13 cellular contexts compared by ENCODE assay signal in the genomic region with DNA sequence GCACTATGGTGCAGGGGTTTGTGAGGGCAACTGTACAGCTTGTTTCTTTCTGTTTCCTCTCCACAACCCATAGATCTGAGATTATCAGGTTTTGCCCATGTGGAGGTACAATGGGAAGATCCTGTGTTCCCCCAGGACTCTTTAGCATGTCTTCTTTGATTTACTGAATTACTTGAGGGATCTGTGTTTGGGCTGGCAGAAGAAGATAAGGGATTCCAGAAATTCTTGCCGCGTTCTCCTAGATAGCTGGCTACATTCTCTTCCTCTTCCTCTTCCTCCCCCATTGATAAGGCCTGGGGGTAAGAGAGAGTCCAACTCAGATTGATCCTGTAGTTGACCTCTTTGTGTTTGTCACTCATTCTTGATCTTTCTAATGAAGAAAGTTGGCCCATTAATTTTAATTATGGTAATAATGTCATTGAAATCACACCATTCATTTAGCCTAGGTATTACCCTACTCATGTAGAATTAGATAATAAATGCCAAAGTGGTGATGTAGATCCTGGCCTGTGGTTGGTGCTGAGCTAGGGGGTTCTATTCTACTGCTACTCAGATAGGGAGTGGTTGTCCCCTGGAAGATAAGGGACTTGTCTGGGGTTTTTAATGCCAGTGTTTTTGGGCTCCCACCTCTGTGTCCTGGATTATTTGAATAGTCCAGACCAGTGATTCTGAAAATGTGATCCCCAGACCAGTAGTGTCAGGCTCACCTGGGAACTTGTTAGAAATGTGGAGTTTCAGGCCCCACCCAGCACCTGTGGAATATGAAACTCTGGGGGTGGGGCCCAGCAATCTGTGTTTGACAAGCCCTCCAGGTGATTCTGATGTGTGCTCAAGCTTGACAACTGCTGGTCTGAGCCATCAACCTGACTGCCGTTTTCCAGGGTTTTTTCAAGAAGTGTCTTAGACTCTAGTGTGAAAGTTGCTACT.
DNase-seq lines count a peak whose midpoint lies in the region; ATAC-seq and TF ChIP-seq lines count a peak whose summit lies in the region.
"Had no signal": no experiment of that assay in that cellular context is flagged by ENCODE, and none has a peak within 500 bp of the region (broad histone marks: within the 10 kb centered on the region; RNA-seq: fewer than 3 reads in every experiment).

No MANE protein-coding gene starts in this region.

- H4K20me1 ChIP-seq in HCT116 (ENCODE audit: insufficient read depth), result no peaks in the 10 kb centered on the region

- ATAC-seq in HCT116 (peak; percentile 22; the same call in 1 of the 2 replicates), HG03460 (IDR thresholded peaks at IDR 0.05; ENCODE audit: unreplicated experiment) (no peak)
- ATAC-seq in stimulated activated naive B cell treated with anti-CD40 and anti-IgM and Interleukin-4, amounts not matched to agents 10 μg/mL and 1 μg/mL and 100 μg/mL, for 72 hours (replicated peaks), result no peak
- ATAC-seq: naive thymus-derived CD4-positive, alpha-beta T cell had no signal

- no peak for TF ChIP-seq POLR2A in HCT116 (IDR thresholded peaks at IDR 0.05; ENCODE audit: borderline replicate concordance, extremely low read depth, insufficient read depth, insufficient read length)

- TF ChIP-seq CTCF in HCT116 (IDR thresholded peaks at IDR 0.05 in 2 of 3, conservative IDR thresholded peaks at IDR 0.05 in 1 of 3; ENCODE audit: borderline replicate concordance in 1 of 3, insufficient read depth in 1 of 3, low read depth in 2 of 3, low read length in 2 of 3) (no peak), endothelial cell (IDR thresholded peaks at IDR 0.05; ENCODE audit: unreplicated experiment) (no peak)

- no peak overlapping the region for H3K9ac ChIP-seq in HCT116 (ENCODE audit: low read length)
- H3K9ac ChIP-seq: GM23248 had no signal

- no peak overlapping the region for H3K4me3 ChIP-seq in HCT116 (replicated peaks in 1 of 2; ENCODE audit: low read depth in 1 of 2, low read length in 2 of 2)
- H3K4me3 ChIP-seq: GM23248 had no signal

- CTCF ChIA-PET in HCT116 (lab: Charles Lee), result no interaction called here

- no peak overlapping the region for H3K4me2 ChIP-seq in HCT116 (ENCODE audit: low read length)

- H3K27ac Mint-ChIP-seq in endothelial cell (ENCODE audit: unreplicated experiment), result peak overlapping the region; percentile 85
- H3K27ac Mint-ChIP-seq in activated T-helper 2 cell treated with anti-CD3 and anti-CD28 coated beads, Interferon-gamma antibody, Interleukin-2, Interleukin-4, amounts not matched to agents 10 μg/mL and 5 μg/mL and 100 μg/mL, durations not matched to agents 14 hours and 24 hours and 36 hours, result no peak overlapping the region
- no peak overlapping the region for H3K27ac Mint-ChIP-seq in stimulated activated naive B cell treated with anti-CD40 and anti-IgM and Interleukin-4, amounts not matched to agents 10 μg/mL and 1 μg/mL and 100 μg/mL, for 72 hours
- H3K27ac Mint-ChIP-seq: CD4-positive, CD25-positive, alpha-beta regulatory T cell; naive thymus-derived CD4-positive, alpha-beta T cell; stimulated activated naive CD8-positive, alpha-beta T cell treated with anti-CD3 and anti-CD28 coated beads, Interleukin-15, Interleukin-2, amounts not matched to agents 100 ng/mL and 50 ng/mL, for 24 hours had no signal

- RAD21 ChIA-PET in HCT116 (lab: Charles Lee; ENCODE audit: low non-redundant PET in 1 of 2, low total read pairs in 2 of 2, uncharacterized antibody in 2 of 2, unreplicated experiment in 2 of 2), result no interaction called here

- POLR2A ChIA-PET in HCT116 (lab: Charles Lee), result no interaction called here

- peaks cover 4% of the 10 kb centered on the region for H3K27me3 Mint-ChIP-seq in endothelial cell (ENCODE audit: unreplicated experiment)
- H3K27me3 Mint-ChIP-seq in activated T-helper 2 cell treated with anti-CD3 and anti-CD28 coated beads, Interferon-gamma antibody, Interleukin-2, Interleukin-4, amounts not matched to agents 10 μg/mL and 5 μg/mL and 100 μg/mL, durations not matched to agents 14 hours and 24 hours and 36 hours (ENCODE audit: low read depth), result peaks cover 3% of the 10 kb centered on the region
- H3K27me3 Mint-ChIP-seq in stimulated activated naive B cell treated with anti-CD40 and anti-IgM and Interleukin-4, amounts not matched to agents 10 μg/mL and 1 μg/mL and 100 μg/mL, for 72 hours, result peaks cover 11 to 14% of the 10 kb centered on the region in 2 donors
- H3K27me3 Mint-ChIP-seq: CD4-positive, CD25-positive, alpha-beta regulatory T cell had no signal

- no peaks in the 10 kb centered on the region for H3K27me3 ChIP-seq in HCT116 (ENCODE audit: insufficient read depth, low read length)

- H3K4me1 Mint-ChIP-seq in endothelial cell (ENCODE audit: unreplicated experiment), result peaks cover 52% of the 10 kb centered on the region
- no peaks in the 10 kb centered on the region for H3K4me1 Mint-ChIP-seq in activated T-helper 2 cell treated with anti-CD3 and anti-CD28 coated beads, Interferon-gamma antibody, Interleukin-2, Interleukin-4, amounts not matched to agents 10 μg/mL and 5 μg/mL and 100 μg/mL, durations not matched to agents 14 hours and 24 hours and 36 hours (ENCODE audit: low read depth)
- H3K4me1 Mint-ChIP-seq in stimulated activated naive B cell treated with anti-CD40 and anti-IgM and Interleukin-4, amounts not matched to agents 10 μg/mL and 1 μg/mL and 100 μg/mL, for 72 hours, result no peaks in the 10 kb centered on the region
- H3K4me1 Mint-ChIP-seq: CD4-positive, CD25-positive, alpha-beta regulatory T cell; naive thymus-derived CD4-positive, alpha-beta T cell had no signal

- H2AFZ ChIP-seq in HCT116 (ENCODE audit: low read depth, low read length, poor library complexity, severe bottlenecking), result no peak overlapping the region
- H2AFZ ChIP-seq: GM23248 had no signal

- H3K9me2 ChIP-seq in HCT116 (ENCODE audit: insufficient read depth), result no peaks in the 10 kb centered on the region

- no peak overlapping the region for H3K4me3 Mint-ChIP-seq in endothelial cell (ENCODE audit: unreplicated experiment)
- H3K4me3 Mint-ChIP-seq in activated T-helper 2 cell treated with anti-CD3 and anti-CD28 coated beads, Interferon-gamma antibody, Interleukin-2, Interleukin-4, amounts not matched to agents 10 μg/mL and 5 μg/mL and 100 μg/mL, durations not matched to agents 14 hours and 24 hours and 36 hours (ENCODE audit: low read depth), result no peak overlapping the region
- no peak overlapping the region for H3K4me3 Mint-ChIP-seq in stimulated activated naive B cell treated with anti-CD40 and anti-IgM and Interleukin-4, amounts not matched to agents 10 μg/mL and 1 μg/mL and 100 μg/mL, for 72 hours
- H3K4me3 Mint-ChIP-seq: CD4-positive, CD25-positive, alpha-beta regulatory T cell; naive thymus-derived CD4-positive, alpha-beta T cell; stimulated activated naive CD8-positive, alpha-beta T cell treated with anti-CD3 and anti-CD28 coated beads, Interleukin-15, Interleukin-2, amounts not matched to agents 100 ng/mL and 50 ng/mL, for 24 hours had no signal

- H3K36me3 ChIP-seq in HCT116 (ENCODE audit: control insufficient read depth in 1 of 2, insufficient read depth in 2 of 2, low read length in 2 of 2), result no peaks in the 10 kb centered on the region

- peaks cover 14 to 19% of the 10 kb centered on the region in 2 experiments; a peak in 3 of 4 replicates for H3K4me1 ChIP-seq in HCT116 (ENCODE audit: control insufficient read depth in 1 of 2, insufficient read depth in 2 of 2, low read length in 2 of 2)

- H3K9me3 ChIP-seq in HCT116 (ENCODE audit: control insufficient read depth in 1 of 2, insufficient read depth in 1 of 2, low read depth in 1 of 2, low read length in 2 of 2), result peaks cover 0 to under 1% of the 10 kb centered on the region in 2 experiments; a peak in 1 of 4 replicates

- DNase-seq in HCT116 (ENCODE audit: low read depth, low spot score), result no peak
- DNase-seq in NCI-H510A treated with DMSO at 0.1 percent for 48 hours (lab: John Stamatoyannopoulos, UW), result peak; percentile 70
- peak; percentile 20 for DNase-seq in endothelial cell (ENCODE audit: low spot score)
- peak; percentile 27 for DNase-seq in pulmonary artery endothelial cell (ENCODE audit: low read depth, low spot score)
- no peak for DNase-seq in activated T-helper 2 cell treated with anti-CD3 and anti-CD28 coated beads, Interferon-gamma antibody, Interleukin-2, Interleukin-4, amounts not matched to agents 10 μg/mL and 5 μg/mL and 100 μg/mL, durations not matched to agents 14 hours and 24 hours and 36 hours (ENCODE audit: low spot score)
- no peak for DNase-seq in stimulated activated naive B cell treated with anti-CD40 and anti-IgM and Interleukin-4, amounts not matched to agents 10 μg/mL and 1 μg/mL and 100 μg/mL, for 72 hours
- DNase-seq: activated CD4-positive, alpha-beta T cell treated with anti-CD3 and anti-CD28 coated beads, Interleukin-2, amount 50 U/mL, for 4 hours; CD4-positive, CD25-positive, alpha-beta regulatory T cell; GM23248; naive thymus-derived CD4-positive, alpha-beta T cell; T-helper 1 cell had no signal

- intact Hi-C loops in HCT116 (cut with micrococcal nuclease), result no loop called here
- intact Hi-C loops in activated T-helper 2 cell treated with anti-CD3 and anti-CD28 coated beads, Interferon-gamma antibody, Interleukin-2, Interleukin-4, amounts not matched to agents 10 μg/mL and 5 μg/mL and 100 μg/mL, durations not matched to agents 14 hours and 24 hours and 36 hours (cut with micrococcal nuclease), result no loop called here

- H3K79me2 ChIP-seq in HCT116 (ENCODE audit: insufficient read depth, low read length), result no peaks in the 10 kb centered on the region

- no peaks in the 10 kb centered on the region for H3K36me3 Mint-ChIP-seq in endothelial cell (ENCODE audit: low read depth, unreplicated experiment)
- no peaks in the 10 kb centered on the region for H3K36me3 Mint-ChIP-seq in activated T-helper 2 cell treated with anti-CD3 and anti-CD28 coated beads, Interferon-gamma antibody, Interleukin-2, Interleukin-4, amounts not matched to agents 10 μg/mL and 5 μg/mL and 100 μg/mL, durations not matched to agents 14 hours and 24 hours and 36 hours (ENCODE audit: low read depth)
- H3K36me3 Mint-ChIP-seq in stimulated activated naive B cell treated with anti-CD40 and anti-IgM and Interleukin-4, amounts not matched to agents 10 μg/mL and 1 μg/mL and 100 μg/mL, for 72 hours, result no peaks in the 10 kb centered on the region
- H3K36me3 Mint-ChIP-seq: CD4-positive, CD25-positive, alpha-beta regulatory T cell; naive thymus-derived CD4-positive, alpha-beta T cell had no signal

- no peaks in the 10 kb centered on the region for H3K9me3 Mint-ChIP-seq in endothelial cell (ENCODE audit: unreplicated experiment)
- no peaks in the 10 kb centered on the region for H3K9me3 Mint-ChIP-seq in activated T-helper 2 cell treated with anti-CD3 and anti-CD28 coated beads, Interferon-gamma antibody, Interleukin-2, Interleukin-4, amounts not matched to agents 10 μg/mL and 5 μg/mL and 100 μg/mL, durations not matched to agents 14 hours and 24 hours and 36 hours
- no peaks in the 10 kb centered on the region for H3K9me3 Mint-ChIP-seq in stimulated activated naive B cell treated with anti-CD40 and anti-IgM and Interleukin-4, amounts not matched to agents 10 μg/mL and 1 μg/mL and 100 μg/mL, for 72 hours
- H3K9me3 Mint-ChIP-seq: stimulated activated naive CD8-positive, alpha-beta T cell treated with anti-CD3 and anti-CD28 coated beads, Interleukin-15, Interleukin-2, amounts not matched to agents 100 ng/mL and 50 ng/mL, for 24 hours had no signal

- BruUV-seq in HCT116 (replicated peaks; lab: Mats Ljungman, UMichigan), result no TSS peak

- no peak for TF ChIP-seq RAD21 in HCT116 (IDR thresholded peaks at IDR 0.05; ENCODE audit: low read depth)

- H3K27ac ChIP-seq in HCT116 (ENCODE audit: low read depth, low read length), result no peak overlapping the region
- H3K27ac ChIP-seq: GM23248 had no signal

Comparison
In these comparisons a context has a peak if more than half of its experiments do, and no peak if none do; other contexts are left out.
1. DNase-seq: peak in NCI-H510A treated with DMSO at 0.1 percent for 48 hours (single experiment), endothelial cell (single experiment) and pulmonary artery endothelial cell (single experiment); none in HCT116 (single experiment), activated T-helper 2 cell treated with anti-CD3 and anti-CD28 coated beads, Interferon-gamma antibody, Interleukin-2, Interleukin-4, amounts not matched to agents 10 μg/mL and 5 μg/mL and 100 μg/mL, durations not matched to agents 14 hours and 24 hours and 36 hours (single experiment) and stimulated activated naive B cell treated with anti-CD40 and anti-IgM and Interleukin-4, amounts not matched to agents 10 μg/mL and 1 μg/mL and 100 μg/mL, for 72 hours (single experiment).